ENCODE assay signal across 27 cellular contexts in genomic region chr15:85960381-85960780, GRCh38.
"Had no signal": no experiment of that assay in that cellular context is flagged by ENCODE, and none has a peak within 500 bp of the region (broad histone marks: within the 10 kb centered on the region; RNA-seq: fewer than 3 reads in every experiment).

No MANE protein-coding gene starts in this region.

- FAIRE-seq: urothelium cell line had no signal

- DNase-seq: stimulated activated CD4-positive, alpha-beta T cell treated with anti-CD3 and anti-CD28 coated beads, Interleukin-2, amount 100 ng/mL, for 48 hours; stimulated activated CD4-positive, alpha-beta T cell treated with anti-CD3 and anti-CD28 coated beads, Interleukin-4, amount 100 ng/mL, for 1 hour; stimulated activated CD4-positive, alpha-beta T cell treated with anti-CD3 and anti-CD28 coated beads, Interleukin-4, amount 100 ng/mL, for 24 hours; stimulated activated CD4-positive, alpha-beta T cell treated with anti-CD3 and anti-CD28 coated beads, Interleukin-4, amount 100 ng/mL, for 4 hours; stimulated activated CD8-positive, alpha-beta memory T cell treated with anti-CD3 and anti-CD28 coated beads, Interleukin-4, amount 100 ng/mL, for 48 hours; stimulated activated naive B cell treated with anti-CD40 and anti-IgM and Interleukin-4, amounts not matched to agents 10 μg/mL and 1 μg/mL and 100 μg/mL, for 72 hours; stimulated activated naive CD4-positive, alpha-beta T cell; stimulated activated naive CD4-positive, alpha-beta T cell treated with Interleukin-2 at 50 U/mL for 16 hours; stimulated activated naive CD8-positive, alpha-beta T cell treated with anti-CD3 and anti-CD28 coated beads, Interleukin-15, amount 100 ng/mL, for 72 hours; stimulated activated naive CD8-positive, alpha-beta T cell treated with anti-CD3 and anti-CD28 coated beads, Interleukin-15, Interleukin-2, amounts not matched to agents 100 U/mL and 50 U/mL, for 24 hours; stomach; substantia nigra; testis; thyroid gland; tibial artery; transverse colon; trophoblast cell; upper lobe of left lung; upper lobe of right lung; uterus had no signal

- H3K9me3 ChIP-seq: stomach, suprapubic skin, testis, thoracic aorta, thyroid gland, tibial artery, tibial nerve, transverse colon, upper lobe of left lung, upper lobe of right lung, uterus, vagina had no signal

- H3K27me3 ChIP-seq: stomach, suprapubic skin, testis, thyroid gland, tibial artery, tibial nerve, transverse colon, upper lobe of left lung, upper lobe of right lung, uterus, vagina had no signal

- ATAC-seq: stimulated activated effector memory CD8-positive, alpha-beta T cell treated with anti-CD3 and anti-CD28 coated beads, Interleukin-12 subunit alpha, Interleukin-12 subunit beta, amount 100 ng/mL, for 72 hours; stimulated activated memory B cell treated with anti-CD40 and anti-IgM and Interleukin-4, amounts not matched to agents 10 μg/mL and 1 μg/mL and 100 μg/mL, for 72 hours; stimulated activated naive B cell treated with anti-CD40 and anti-IgM and Interleukin-4, amounts not matched to agents 10 μg/mL and 1 μg/mL and 100 μg/mL, for 72 hours; stimulated activated naive CD8-positive, alpha-beta T cell treated with anti-CD3 and anti-CD28 coated beads, Interleukin-15, amount 100 ng/mL, for 72 hours; stimulated activated naive CD8-positive, alpha-beta T cell treated with anti-CD3 and anti-CD28 coated beads, Interleukin-15, Interleukin-2, amounts not matched to agents 100 U/mL and 50 U/mL, for 24 hours; upper lobe of right lung had no signal

- H3K4me1 ChIP-seq: stomach, suprapubic skin, testis, thyroid gland, tibial artery, tibial nerve, transverse colon, upper lobe of left lung, upper lobe of right lung, uterus, vagina had no signal

- H3K36me3 ChIP-seq: stomach, suprapubic skin, thoracic aorta, thyroid gland, tibial artery, tibial nerve, transverse colon, upper lobe of left lung, upper lobe of right lung, uterus, vagina had no signal

- H3K4me3 ChIP-seq: stomach, suprapubic skin, testis, thoracic aorta, thyroid gland, tibial artery, tibial nerve, transverse colon, upper lobe of left lung, upper lobe of right lung, uterus, vagina had no signal

- H3K27ac ChIP-seq: stomach, suprapubic skin, testis, thoracic aorta, thyroid gland, tibial artery, tibial nerve, transverse colon, upper lobe of left lung, upper lobe of right lung, uterus, vagina had no signal
